ENCODE assay signal across 17 cellular contexts in genomic region chr9:136928591-136928990, GRCh38. TPM values are rescaled to one million over a fixed set of nuclear protein-coding genes. Genes with fewer than 3 reads are reported as not detected.
DNase-seq lines count a peak whose midpoint lies in the region; ATAC-seq and TF ChIP-seq lines count a peak whose summit lies in the region.
"Had no signal": no experiment of that assay in that cellular context is flagged by ENCODE, and none has a peak within 500 bp of the region (broad histone marks: within the 10 kb centered on the region; RNA-seq: fewer than 3 reads in every experiment).

No MANE protein-coding gene starts in this region.

- intact Hi-C loops in activated CD8-positive, alpha-beta T cell treated with anti-CD3 and anti-CD28 coated beads for 36 hours (cut with micrococcal nuclease): no loop called here

- H3K36me3 Mint-ChIP-seq in activated CD8-positive, alpha-beta T cell treated with anti-CD3 and anti-CD28 coated beads for 36 hours (ENCODE audit: low read depth): peaks cover 22% of the 10 kb centered on the region

- no peaks in the 10 kb centered on the region for H3K27me3 ChIP-seq in layer of hippocampus (ENCODE audit: control insufficient read depth, insufficient read depth, low read length)
- H3K27me3 ChIP-seq: upper lobe of left lung had no signal

- H3K27ac Mint-ChIP-seq in activated CD8-positive, alpha-beta T cell treated with anti-CD3 and anti-CD28 coated beads for 36 hours: peak overlapping the region; percentile 6

- POLR2A ChIA-PET in activated CD8-positive, alpha-beta T cell treated with anti-CD3 and anti-CD28 coated beads for 36 hours (lab: Charles Lee): interaction anchor here (0.6 kb wide), 1 partner anchor 511 kb away, joined by 4 read pairs; no protein-coding TSS in a partner anchor

- CTCF ChIA-PET in activated CD8-positive, alpha-beta T cell treated with anti-CD3 and anti-CD28 coated beads for 36 hours (lab: Charles Lee): no interaction called here

- no peak for ATAC-seq in activated CD8-positive, alpha-beta T cell treated with anti-CD3 and anti-CD28 coated beads for 36 hours
- no peak for ATAC-seq in HG03521 (IDR thresholded peaks at IDR 0.05; ENCODE audit: unreplicated experiment)
- ATAC-seq in GM18909 (IDR thresholded peaks at IDR 0.05; ENCODE audit: poor library complexity, unreplicated experiment): no peak

- H3K27me3 Mint-ChIP-seq in activated CD8-positive, alpha-beta T cell treated with anti-CD3 and anti-CD28 coated beads for 36 hours: no peaks in the 10 kb centered on the region

- no peak for TF ChIP-seq CTCF in activated CD8-positive, alpha-beta T cell treated with anti-CD3 and anti-CD28 coated beads for 36 hours (IDR thresholded peaks at IDR 0.05)

- no peak overlapping the region for H3K4me3 Mint-ChIP-seq in activated CD8-positive, alpha-beta T cell treated with anti-CD3 and anti-CD28 coated beads for 36 hours
- H3K4me3 Mint-ChIP-seq: nephron had no signal

- H3K27ac ChIP-seq in layer of hippocampus (ENCODE audit: low read depth, low read length): peak overlapping the region; percentile 19
- H3K27ac ChIP-seq: GM23248, upper lobe of left lung had no signal

- peak; percentile 26 for DNase-seq in SKM-1 treated with dmso at 0.1 percent for 144 hours (lab: John Stamatoyannopoulos, UW; ENCODE audit: unreplicated experiment)
- no peak for DNase-seq in SKM-1 (lab: John Stamatoyannopoulos, UW; ENCODE audit: unreplicated experiment)
- DNase-seq in activated CD8-positive, alpha-beta T cell treated with anti-CD3 and anti-CD28 coated beads for 36 hours: no peak
- peak; percentile 49 for DNase-seq in superior temporal gyrus (ENCODE audit: extremely low spot score)
- no peak for DNase-seq in NCI-H1105 treated with DMSO at 0.1 percent for 48 hours (lab: John Stamatoyannopoulos, UW)
- DNase-seq: activated CD8-positive, alpha-beta memory T cell treated with anti-CD3 and anti-CD28 coated beads, Interleukin-2, amount 50 U/mL, for 4 hours; amniotic stem cell; GM23248; NCI-H446; small intestine had no signal

- no peaks in the 10 kb centered on the region for H3K9me3 Mint-ChIP-seq in activated CD8-positive, alpha-beta T cell treated with anti-CD3 and anti-CD28 coated beads for 36 hours

- peaks cover 5% of the 10 kb centered on the region for H3K4me1 Mint-ChIP-seq in activated CD8-positive, alpha-beta T cell treated with anti-CD3 and anti-CD28 coated beads for 36 hours (ENCODE audit: low read depth)
- H3K4me1 Mint-ChIP-seq: nephron had no signal

RNA-seq across cellular contexts. Expression of gene FBXW5, which starts 15.9 kb away (rescaled TPM):
- total RNA-seq in activated CD8-positive, alpha-beta T cell treated with anti-CD3 and anti-CD28 coated beads for 36 hours: 10 to 100 TPM; 53.4 to 54.0 TPM

RNA-seq across cellular contexts. Expression of gene C8G, which starts 16.5 kb away (rescaled TPM):
- under 1 TPM in 1 of 2 experiments, not detected in 1; 0.83 TPM for total RNA-seq in activated CD8-positive, alpha-beta T cell treated with anti-CD3 and anti-CD28 coated beads for 36 hours
- total RNA-seq: GM23248, kidney epithelial cell had no signal

RNA-seq across cellular contexts. Expression of gene LCN12, which starts 23.5 kb away (rescaled TPM):
- total RNA-seq in activated CD8-positive, alpha-beta T cell treated with anti-CD3 and anti-CD28 coated beads for 36 hours: 1 to 10 TPM; 1.3 to 2.1 TPM
- total RNA-seq: A673, GM23248 had no signal

RNA-seq across cellular contexts. Expression of gene TRAF2, which starts 42.3 kb away (rescaled TPM):
- total RNA-seq in activated CD8-positive, alpha-beta T cell treated with anti-CD3 and anti-CD28 coated beads for 36 hours: 10 to 100 TPM; 34.8 to 40.5 TPM

RNA-seq across cellular contexts. Expression of gene PTGDS, which starts 48.7 kb away (rescaled TPM):
- total RNA-seq in activated CD8-positive, alpha-beta T cell treated with anti-CD3 and anti-CD28 coated beads for 36 hours: not detected
- total RNA-seq: A673, GM23248 had no signal

Comparison
In these comparisons a context has a peak if more than half of its experiments do, and no peak if none do; other contexts are left out.
1. DNase-seq: peak in SKM-1 treated with dmso at 0.1 percent for 144 hours (single experiment) and superior temporal gyrus (single experiment); none in SKM-1 (single experiment), activated CD8-positive, alpha-beta T cell treated with anti-CD3 and anti-CD28 coated beads for 36 hours (single experiment) and NCI-H1105 treated with DMSO at 0.1 percent for 48 hours (single experiment).